19 cellular contexts compared by ENCODE assay signal in genomic region chr21:34222031-34222335, GRCh38.
"Had no signal": no experiment of that assay in that cellular context is flagged by ENCODE, and none has a peak within 500 bp of the region (broad histone marks: within the 10 kb centered on the region; RNA-seq: fewer than 3 reads in every experiment).

No MANE protein-coding gene starts in this region.

- ATAC-seq: effector memory CD8-positive, alpha-beta T cell; mucosa of descending colon; natural killer cell treated with Interleukin-12 subunit alpha and Interleukin-12 subunit beta and Interleukin-15 and Interleukin-18, amount 100 ng/mL, for 72 hours; stimulated activated memory B cell treated with anti-CD40 and anti-IgM and Interleukin-4, amounts not matched to agents 10 μg/mL and 1 μg/mL and 100 μg/mL, for 72 hours had no signal

- H3K36me3 Mint-ChIP-seq: natural killer cell treated with Interleukin-12 subunit alpha and Interleukin-12 subunit beta and Interleukin-15 and Interleukin-18, amount 100 ng/mL, for 72 hours; stimulated activated memory B cell treated with anti-CD40 and anti-IgM and Interleukin-4, amounts not matched to agents 10 μg/mL and 1 μg/mL and 100 μg/mL, for 72 hours had no signal

- H3K27me3 ChIP-seq: right atrium auricular region, spleen, tibial nerve, upper lobe of left lung had no signal

- H3K36me3 ChIP-seq: prostate gland, right atrium auricular region, spleen, tibial nerve, upper lobe of left lung had no signal

- H3K9me3 Mint-ChIP-seq: effector memory CD8-positive, alpha-beta T cell; mesothelial cell of epicardium; natural killer cell treated with Interleukin-12 subunit alpha and Interleukin-12 subunit beta and Interleukin-15 and Interleukin-18, amount 100 ng/mL, for 72 hours; neural crest cell; stimulated activated naive CD8-positive, alpha-beta T cell treated with anti-CD3 and anti-CD28 coated beads, Interleukin-15, Interleukin-2, amounts not matched to agents 100 ng/mL and 50 ng/mL, for 24 hours had no signal

- H3K9me3 ChIP-seq: mucosa of descending colon, prostate gland, right atrium auricular region, spleen, tibial nerve, upper lobe of left lung had no signal

- H3K4me3 ChIP-seq: lung, mucosa of descending colon, prostate gland, right atrium auricular region, skin epidermis, spleen, tibial nerve, upper lobe of left lung had no signal

- H3K4me1 ChIP-seq: prostate gland, spleen had no signal

- DNase-seq: cortex of kidney; effector memory CD8-positive, alpha-beta T cell; erythroblast; mucosa of descending colon; naive B cell; spleen; stimulated activated CD4-positive, alpha-beta T cell treated with anti-CD3 and anti-CD28 coated beads, Interleukin-4, amount 100 ng/mL, for 4 hours had no signal

- H3K27ac Mint-ChIP-seq: effector memory CD8-positive, alpha-beta T cell; memory B cell; mesothelial cell of epicardium; natural killer cell treated with Interleukin-12 subunit alpha and Interleukin-12 subunit beta and Interleukin-15 and Interleukin-18, amount 100 ng/mL, for 72 hours; stimulated activated memory B cell treated with anti-CD40 and anti-IgM and Interleukin-4, amounts not matched to agents 10 μg/mL and 1 μg/mL and 100 μg/mL, for 72 hours; stimulated activated naive CD8-positive, alpha-beta T cell treated with anti-CD3 and anti-CD28 coated beads, Interleukin-15, Interleukin-2, amounts not matched to agents 100 ng/mL and 50 ng/mL, for 24 hours had no signal

- H3K4me1 Mint-ChIP-seq: memory B cell, mesothelial cell of epicardium had no signal

- H3K27ac ChIP-seq: prostate gland, right atrium auricular region, skin epidermis, spleen, tibial nerve had no signal

- H3K4me3 Mint-ChIP-seq: effector memory CD8-positive, alpha-beta T cell; memory B cell; mesothelial cell of epicardium; naive B cell; natural killer cell treated with Interleukin-12 subunit alpha and Interleukin-12 subunit beta and Interleukin-15 and Interleukin-18, amount 100 ng/mL, for 72 hours; neural crest cell; stimulated activated memory B cell treated with anti-CD40 and anti-IgM and Interleukin-4, amounts not matched to agents 10 μg/mL and 1 μg/mL and 100 μg/mL, for 72 hours; stimulated activated naive CD8-positive, alpha-beta T cell treated with anti-CD3 and anti-CD28 coated beads, Interleukin-15, Interleukin-2, amounts not matched to agents 100 ng/mL and 50 ng/mL, for 24 hours had no signal
